Comparison of ENCODE assay signal across 8 cellular contexts in genomic region chr20:62953839-62954703, GRCh38.
DNase-seq lines count a peak whose midpoint lies in the region; ATAC-seq lines count a peak whose summit lies in the region.

No MANE protein-coding gene starts in this region.

- peaks cover 30 to 31% of the 10 kb centered on the region in 2 donors for H3K4me1 ChIP-seq in mucosa of rectum (ENCODE audit: control insufficient read depth in 2 of 2, insufficient read depth in 2 of 2, low read length in 2 of 2)

- H3K4me3 Mint-ChIP-seq in stimulated activated naive CD8-positive, alpha-beta T cell treated with anti-CD3 and anti-CD28 coated beads, Interleukin-15, amount 100 ng/mL, for 72 hours, result peak overlapping the region; percentile 86 to 87

- peak; percentile 69 for ATAC-seq in HG03025 (IDR thresholded peaks at IDR 0.05; ENCODE audit: low FRiP score, unreplicated experiment)
- ATAC-seq in stimulated activated naive CD8-positive, alpha-beta T cell treated with anti-CD3 and anti-CD28 coated beads, Interleukin-15, amount 100 ng/mL, for 72 hours, result peak; percentile 87

- H3K4me1 Mint-ChIP-seq in stimulated activated naive CD8-positive, alpha-beta T cell treated with anti-CD3 and anti-CD28 coated beads, Interleukin-15, amount 100 ng/mL, for 72 hours, result peaks cover 72% of the 10 kb centered on the region

- peak overlapping the region; percentile 92 for H3K27ac ChIP-seq in mucosa of rectum (ENCODE audit: low read depth in 2 of 2, low read length in 2 of 2)

- H3K9me3 Mint-ChIP-seq in stimulated activated naive CD8-positive, alpha-beta T cell treated with anti-CD3 and anti-CD28 coated beads, Interleukin-15, amount 100 ng/mL, for 72 hours, result peaks cover 0 to 5% of the 10 kb centered on the region in 2 donors

- H3K9ac ChIP-seq in mucosa of rectum (ENCODE audit: low read depth in 1 of 2, low read length in 2 of 2), result peak overlapping the region; percentile 58 to 86

- H3K27ac Mint-ChIP-seq in stimulated activated naive CD8-positive, alpha-beta T cell treated with anti-CD3 and anti-CD28 coated beads, Interleukin-15, amount 100 ng/mL, for 72 hours, result peak overlapping the region; percentile 87 to 90

- no peaks in the 10 kb centered on the region for H3K27me3 Mint-ChIP-seq in stimulated activated naive CD8-positive, alpha-beta T cell treated with anti-CD3 and anti-CD28 coated beads, Interleukin-15, amount 100 ng/mL, for 72 hours

- H3K4me3 ChIP-seq in mucosa of rectum (ENCODE audit: low read length in 2 of 2), result peak overlapping the region; percentile 59 to 65

- H3K27me3 ChIP-seq in mucosa of rectum (ENCODE audit: control insufficient read depth in 2 of 2, insufficient read depth in 2 of 2, low read length in 2 of 2), result no peaks in the 10 kb centered on the region

- peaks cover 15 to 19% of the 10 kb centered on the region in 2 donors for H3K36me3 ChIP-seq in mucosa of rectum (ENCODE audit: control insufficient read depth in 2 of 2, insufficient read depth in 2 of 2, low read length in 2 of 2)

- DNase-seq in NCI-H2171 treated with DMSO at 0.1 percent for 48 hours (lab: John Stamatoyannopoulos, UW) (peak; percentile 20), NCI-H2171 (lab: John Stamatoyannopoulos, UW) (no peak), NCI-H510A (lab: John Stamatoyannopoulos, UW) (peak; percentile 35), epidermal melanocyte (ENCODE audit: insufficient read length, low spot score) (peak; percentile 54)
- DNase-seq in activated CD8-positive, alpha-beta memory T cell treated with anti-CD3 and anti-CD28 coated beads for 24 hours, result peak; percentile 80
- peak; percentile 67 to 79 for DNase-seq in stimulated activated naive CD8-positive, alpha-beta T cell treated with anti-CD3 and anti-CD28 coated beads, Interleukin-15, amount 100 ng/mL, for 72 hours

- H3K9me3 ChIP-seq in mucosa of rectum (ENCODE audit: control insufficient read depth in 2 of 2, low read length in 2 of 2), result no peaks in the 10 kb centered on the region
